ENCODE assay signal across 5 cellular contexts in genomic region chr1:18847723-18848122, GRCh38. TPM values are rescaled to one million over a fixed set of nuclear protein-coding genes. Genes with fewer than 3 reads are reported as not detected.
"Had no signal": no experiment of that assay in that cellular context is flagged by ENCODE, and none has a peak within 500 bp of the region (broad histone marks: within the 10 kb centered on the region; RNA-seq: fewer than 3 reads in every experiment).

No MANE protein-coding gene starts in this region.

RNA-seq across cellular contexts. Expression of gene TAS1R2, which starts 11.7 kb away (rescaled TPM):
- total RNA-seq: HepG2, HT-29, HT1080, IMR-90 had no signal
- polyA plus RNA-seq: HepG2, IgD-negative memory B cell, IMR-90 had no signal
